Comparison of ENCODE assay signal across 8 cellular contexts in the genomic region with DNA sequence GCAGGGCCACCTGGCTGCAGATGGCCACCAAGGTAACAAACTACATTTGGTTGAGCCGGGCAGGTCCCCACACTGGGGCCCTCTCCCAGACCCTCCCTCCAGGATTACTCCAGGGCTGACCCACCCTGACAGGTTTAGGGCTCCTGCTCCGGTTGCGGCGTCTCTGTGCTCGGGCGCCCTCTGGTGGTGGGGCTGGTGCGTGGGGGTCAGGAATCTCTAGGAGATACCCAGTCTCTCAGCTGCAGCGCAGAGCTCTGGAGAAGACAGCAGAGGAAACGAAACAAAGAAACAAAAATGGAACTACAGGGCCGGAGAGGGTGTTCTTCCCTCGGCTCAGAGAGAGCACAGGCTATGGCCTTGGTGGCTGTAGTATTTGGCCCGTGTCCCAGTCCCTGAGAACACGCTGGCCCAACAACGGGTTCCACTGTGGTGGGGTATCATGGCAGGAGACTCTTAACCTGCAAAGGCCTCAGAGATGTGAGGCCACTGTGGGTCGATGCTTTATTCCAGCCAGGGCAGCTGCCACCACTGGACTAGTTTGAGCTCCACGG. TPM values are rescaled to one million over a fixed set of nuclear protein-coding genes. Genes with fewer than 3 reads are reported as not detected.
DNase-seq lines count a peak whose midpoint lies in the region; ATAC-seq, FAIRE-seq and TF ChIP-seq lines count a peak whose summit lies in the region.

No MANE protein-coding gene starts in this region.

- DNase-seq in mammary epithelial cell, result peak; percentile 54
- DNase-seq in keratinocyte (ENCODE audit: low read depth, low spot score), result no peak
- peak; percentile 44 for DNase-seq in stimulated activated CD4-positive, alpha-beta T cell treated with anti-CD3 and anti-CD28 coated beads, Interleukin-2, amount 100 ng/mL, for 4 hours (ENCODE audit: low read depth)

- H4K20me1 ChIP-seq in KMS-11 (ENCODE audit: insufficient read depth), result no peaks in the 10 kb centered on the region
- H4K20me1 ChIP-seq in mammary epithelial cell (ENCODE audit: insufficient read depth, low read length), result no peaks in the 10 kb centered on the region
- H4K20me1 ChIP-seq in keratinocyte (ENCODE audit: control insufficient read depth, extremely low read depth, insufficient read depth, low read length), result peaks cover 3% of the 10 kb centered on the region

- peak overlapping the region; percentile 36 for H2AFZ ChIP-seq in KMS-11 (ENCODE audit: low read depth)
- H2AFZ ChIP-seq in mammary epithelial cell (ENCODE audit: low read depth, low read length), result no peak overlapping the region
- no peak overlapping the region for H2AFZ ChIP-seq in keratinocyte (ENCODE audit: control insufficient read depth, low read length)

- H3K9me1 ChIP-seq in keratinocyte (ENCODE audit: control insufficient read depth, extremely low read depth, insufficient read depth, low read length), result no peaks in the 10 kb centered on the region

- peaks cover 11% of the 10 kb centered on the region; the same call in 1 of the 2 replicates for H3K27me3 ChIP-seq in KMS-11 (ENCODE audit: insufficient read depth, low read depth)
- H3K27me3 ChIP-seq in mammary epithelial cell (ENCODE audit: insufficient read depth, low read length), result peaks cover 37% of the 10 kb centered on the region
- peaks cover 56% of the 10 kb centered on the region for H3K27me3 ChIP-seq in keratinocyte (ENCODE audit: control insufficient read depth, extremely low read depth, insufficient read depth, low read length)

- intact Hi-C loops in mammary epithelial cell (cut with micrococcal nuclease), result loop anchor here (1.0 to 5.0 kb wide), 5 partner anchors 25 to 441 kb away; no protein-coding TSS in a partner anchor

- dilution Hi-C loops in mammary epithelial cell (cut with HindIII; ENCODE audit: low sequenced_read_pairs), result loop anchor here (25.0 kb wide), 1 partner anchor 108 kb away; no protein-coding TSS in a partner anchor
- dilution Hi-C loops in keratinocyte (cut with MboI; ENCODE audit: extremely low pct_ligation_motif_present, low sequenced_read_pairs), result no loop called here

- ATAC-seq in HG02623 (IDR thresholded peaks at IDR 0.05; ENCODE audit: unreplicated experiment) (no peak), HG03521 (IDR thresholded peaks at IDR 0.05; ENCODE audit: unreplicated experiment) (no peak)

- no peaks in the 10 kb centered on the region for H3K79me2 ChIP-seq in KMS-11 (ENCODE audit: insufficient read depth, low read depth)
- H3K79me2 ChIP-seq in mammary epithelial cell (ENCODE audit: insufficient read depth, low read length), result no peaks in the 10 kb centered on the region
- no peaks in the 10 kb centered on the region for H3K79me2 ChIP-seq in keratinocyte (ENCODE audit: control insufficient read depth, insufficient read depth, low read length)

- no peaks in the 10 kb centered on the region for H3K36me3 ChIP-seq in KMS-11 (ENCODE audit: insufficient read depth)
- H3K36me3 ChIP-seq in mammary epithelial cell (ENCODE audit: insufficient read depth, low read length), result no peaks in the 10 kb centered on the region
- H3K36me3 ChIP-seq in keratinocyte (ENCODE audit: control insufficient read depth in 2 of 2, extremely low read depth in 1 of 2, insufficient read depth in 2 of 2, low read length in 2 of 2), result no peaks in the 10 kb centered on the region

- H3K9me3 ChIP-seq in mammary epithelial cell (replicated peaks; ENCODE audit: insufficient read depth, low read length), result no peaks in the 10 kb centered on the region
- no peaks in the 10 kb centered on the region for H3K9me3 ChIP-seq in keratinocyte (ENCODE audit: control insufficient read depth, low read depth, low read length)

- 43% methylated on average over 11 of the region's 16 CpGs for WGBS in mammary epithelial cell (ENCODE audit: low coverage, missing lambda C conversion rate)

- H3K4me3 ChIP-seq in GM12875 (ENCODE audit: low read depth, low read length) (no peak overlapping the region), KMS-11 (IDR thresholded peaks at IDR 0.05; ENCODE audit: insufficient read depth, low read depth, low read length) (no peak overlapping the region), WI38 (ENCODE audit: low read depth, low read length) (no peak overlapping the region), mammary epithelial cell (replicated peaks in 1 of 3; ENCODE audit: insufficient read depth in 1 of 3, low read depth in 2 of 3, low read length in 3 of 3) (peak overlapping the region in 1 of 3 experiments; percentile 46), keratinocyte (ENCODE audit: control insufficient read depth in 2 of 3, extremely low read depth in 1 of 3, insufficient read depth in 2 of 3, low read depth in 1 of 3, low read length in 3 of 3) (peak overlapping the region in 2 of 3 experiments; percentile 18 to 62)

- TF ChIP-seq CTCF in GM12875 (IDR thresholded peaks at IDR 0.05; ENCODE audit: borderline replicate concordance, insufficient read depth, low read depth, low read length), result peak; percentile 79
- TF ChIP-seq CTCF in KMS-11 (conservative IDR thresholded peaks at IDR 0.05; ENCODE audit: low read depth, low read length), result peak; percentile 96
- peak; percentile 74 for TF ChIP-seq CTCF in WI38 (IDR thresholded peaks at IDR 0.05; ENCODE audit: low read depth, low read length)
- TF ChIP-seq CTCF in mammary epithelial cell (conservative IDR thresholded peaks at IDR 0.05 in 1 of 2, IDR thresholded peaks at IDR 0.05 in 1 of 2; ENCODE audit: extremely low read depth in 1 of 2, insufficient read depth in 1 of 2, low read depth in 1 of 2, low read length in 2 of 2), result peak; percentile 57 to 96
- TF ChIP-seq CTCF in keratinocyte (optimal IDR thresholded peaks at IDR 0.05 in 1 of 3, IDR thresholded peaks at IDR 0.05 in 1 of 3, conservative IDR thresholded peaks at IDR 0.05 in 1 of 3; ENCODE audit: extremely low read depth in 1 of 3, insufficient read depth in 2 of 3, low read length in 3 of 3), result peak; percentile 72 to 92 (median 83)

- peaks cover 14% of the 10 kb centered on the region for H3K4me1 ChIP-seq in KMS-11 (ENCODE audit: low read depth, poor library complexity, severe bottlenecking)
- peaks cover 24% of the 10 kb centered on the region for H3K4me1 ChIP-seq in mammary epithelial cell (ENCODE audit: insufficient read depth, low read length)
- H3K4me1 ChIP-seq in keratinocyte (ENCODE audit: control insufficient read depth, extremely low read depth, insufficient read depth, low read length), result peaks cover 15% of the 10 kb centered on the region

- H3K27ac ChIP-seq in KMS-11, result no peak overlapping the region
- H3K27ac ChIP-seq in mammary epithelial cell (ENCODE audit: insufficient read depth, low read depth, low read length), result no peak overlapping the region
- no peak overlapping the region for H3K27ac ChIP-seq in keratinocyte (ENCODE audit: control insufficient read depth, insufficient read depth, low read length)

- H3K4me2 ChIP-seq in KMS-11 (peak overlapping the region; percentile 44), mammary epithelial cell (ENCODE audit: insufficient read depth, low read depth, low read length) (peak overlapping the region; percentile 70), keratinocyte (ENCODE audit: control insufficient read depth, extremely low read depth, insufficient read depth, low read depth, low read length) (peak overlapping the region; percentile 74)

- CTCF ChIA-PET in mammary epithelial cell (lab: Charles Lee; ENCODE audit: low non-redundant PET), result interaction anchor here (0.6 kb wide), 1 partner anchor 56 kb away, joined by 3 read pairs; no protein-coding TSS in a partner anchor

- in situ Hi-C loops in mammary epithelial cell (cut with MboI; ENCODE audit: low sequenced_read_pairs in 2 of 2), result loop anchor here (5.0 kb wide), 2 partner anchors 38 to 53 kb away; no protein-coding TSS in a partner anchor

- H3K9ac ChIP-seq in KMS-11 (no peak overlapping the region), mammary epithelial cell (ENCODE audit: insufficient read depth, low read length) (no peak overlapping the region), keratinocyte (ENCODE audit: control insufficient read depth, extremely low read depth, insufficient read depth, low read length) (no peak overlapping the region)

- FAIRE-seq in keratinocyte (lab: Jason Lieb, UNC), result no peak

- BruUV-seq in mammary epithelial cell (replicated peaks; lab: Mats Ljungman, UMichigan), result no TSS peak

RNA-seq across cellular contexts. Expression of a gene that starts 2.4 kb away (rescaled TPM):
- not detected for total RNA-seq in mammary epithelial cell
- not detected for polyA plus RNA-seq in mammary epithelial cell
- polyA minus RNA-seq in mammary epithelial cell, result not detected
- polyA plus RNA-seq in keratinocyte, result 0.22 to 0.30 TPM in 2 of 3 replicates, not detected in the other
- polyA plus RNA-seq in keratinocyte (2011; ENCODE audit: low read depth), result 2.0 TPM
- 0.07 and 0.30 TPM in 2 replicates for polyA plus RNA-seq in keratinocyte (2011; cell fraction: cytosol; rRNA removed)
- 1.1 and 2.9 TPM in 2 replicates for polyA plus RNA-seq in keratinocyte (2011; cell fraction: nucleus; rRNA removed)
- polyA plus RNA-seq in keratinocyte (2012; ENCODE audit: low replicate concordance), result 3.6 TPM in 1 of 2 replicates, not detected in the other
- not detected in 3 replicates for polyA minus RNA-seq in keratinocyte
- not detected for polyA minus RNA-seq in keratinocyte (2011; cell fraction: cytosol; rRNA and poly(A)+ RNA removed)
- 0.53 and 0.62 TPM in 2 replicates for polyA minus RNA-seq in keratinocyte (2011; cell fraction: nucleus; rRNA and poly(A)+ RNA removed)

Comparison
In these comparisons a context has a peak if more than half of its experiments do, and no peak if none do; other contexts are left out.
1. H3K4me3 ChIP-seq: peak in keratinocyte (2 of 3); none in GM12875 (single experiment), KMS-11 (single experiment) and WI38 (single experiment).
2. Peak in every context shown above with its lines, with median percentiles within 50 percentile points of each other: CTCF ChIP-seq and H3K4me2 ChIP-seq.